In genomic region chr17:74780443-74781238, GRCh38 we compare ENCODE assay signal across 8 cellular contexts. TPM values are rescaled to one million over a fixed set of nuclear protein-coding genes. Genes with fewer than 3 reads are reported as not detected.
A peak's percentile ranks its signal among the peaks of the same experiment; 100 is the strongest.
DNase-seq lines count a peak whose midpoint lies in the region; ATAC-seq and TF ChIP-seq lines count a peak whose summit lies in the region.

No MANE protein-coding gene starts in this region.

- peak; percentile 10 for ATAC-seq in activated CD4-positive, alpha-beta T cell treated with anti-CD3 and anti-CD28 coated beads for 36 hours
- peak; percentile 22 for ATAC-seq in activated naive CD8-positive, alpha-beta T cell treated with anti-CD3 and anti-CD28 coated beads, Interleukin-2, amount 50 U/mL, for 24 hours
- no peak for ATAC-seq in GM21447 (IDR thresholded peaks at IDR 0.05; ENCODE audit: unreplicated experiment)
- ATAC-seq in HG03432 (IDR thresholded peaks at IDR 0.05; ENCODE audit: unreplicated experiment): no peak

- H3K27ac ChIP-seq in mucosa of rectum (ENCODE audit: low read depth in 2 of 2, low read length in 2 of 2) (peak overlapping the region; percentile 26 to 71), ascending aorta (no peak overlapping the region)

- peaks cover 6 to 9% of the 10 kb centered on the region in 2 donors for H3K36me3 ChIP-seq in mucosa of rectum (ENCODE audit: control insufficient read depth in 2 of 2, insufficient read depth in 2 of 2, low read length in 2 of 2)
- peaks cover 4 to 19% of the 10 kb centered on the region in 2 donors for H3K36me3 ChIP-seq in ascending aorta

- H3K9me3 ChIP-seq in mucosa of rectum (ENCODE audit: control insufficient read depth in 2 of 2, low read length in 2 of 2) (no peaks in the 10 kb centered on the region), ascending aorta (no peaks in the 10 kb centered on the region)

- peaks cover 69% of the 10 kb centered on the region for H3K4me1 Mint-ChIP-seq in activated CD4-positive, alpha-beta T cell treated with anti-CD3 and anti-CD28 coated beads for 36 hours
- peaks cover 65% of the 10 kb centered on the region for H3K4me1 Mint-ChIP-seq in activated naive CD8-positive, alpha-beta T cell treated with anti-CD3 and anti-CD28 coated beads, Interleukin-2, amount 50 U/mL, for 24 hours

- peaks cover 7% of the 10 kb centered on the region for H3K36me3 Mint-ChIP-seq in activated CD4-positive, alpha-beta T cell treated with anti-CD3 and anti-CD28 coated beads for 36 hours (ENCODE audit: low read depth)
- H3K36me3 Mint-ChIP-seq in activated naive CD8-positive, alpha-beta T cell treated with anti-CD3 and anti-CD28 coated beads, Interleukin-2, amount 50 U/mL, for 24 hours (ENCODE audit: low read depth): peaks cover 10% of the 10 kb centered on the region

- POLR2A ChIA-PET in activated CD4-positive, alpha-beta T cell treated with anti-CD3 and anti-CD28 coated beads for 36 hours (lab: Charles Lee): interaction anchor here (1.7 kb wide), 1 partner anchor 92 kb away, joined by 4 read pairs; the partner anchor contains the start of gene FDXR

- no peak overlapping the region for H3K4me3 ChIP-seq in NB4 (ENCODE audit: low read depth, low read length)
- H3K4me3 ChIP-seq in mucosa of rectum (ENCODE audit: low read length in 2 of 2): no peak overlapping the region
- no peak overlapping the region for H3K4me3 ChIP-seq in ascending aorta

- H3K4me3 Mint-ChIP-seq in activated CD4-positive, alpha-beta T cell treated with anti-CD3 and anti-CD28 coated beads for 36 hours: no peak overlapping the region
- no peak overlapping the region for H3K4me3 Mint-ChIP-seq in activated naive CD8-positive, alpha-beta T cell treated with anti-CD3 and anti-CD28 coated beads, Interleukin-2, amount 50 U/mL, for 24 hours

- no peak for TF ChIP-seq POLR2A in NB4 (IDR thresholded peaks at IDR 0.05; ENCODE audit: extremely low read depth, insufficient read length)

- no peaks in the 10 kb centered on the region for H3K9me3 Mint-ChIP-seq in activated CD4-positive, alpha-beta T cell treated with anti-CD3 and anti-CD28 coated beads for 36 hours (ENCODE audit: low read depth)
- no peaks in the 10 kb centered on the region for H3K9me3 Mint-ChIP-seq in activated naive CD8-positive, alpha-beta T cell treated with anti-CD3 and anti-CD28 coated beads, Interleukin-2, amount 50 U/mL, for 24 hours

- peak overlapping the region; percentile 85 for H3K27ac Mint-ChIP-seq in activated CD4-positive, alpha-beta T cell treated with anti-CD3 and anti-CD28 coated beads for 36 hours
- H3K27ac Mint-ChIP-seq in activated naive CD8-positive, alpha-beta T cell treated with anti-CD3 and anti-CD28 coated beads, Interleukin-2, amount 50 U/mL, for 24 hours: peak overlapping the region; percentile 90

- H3K9ac ChIP-seq in mucosa of rectum (ENCODE audit: low read depth in 1 of 2, low read length in 2 of 2): peak overlapping the region in 1 of 2 donors; percentile 6

- intact Hi-C loops in activated CD4-positive, alpha-beta T cell treated with anti-CD3 and anti-CD28 coated beads for 36 hours (cut with DNase I, micrococcal nuclease): loop anchor here in 1 of 2 experiments (1.0 kb wide), 1 partner anchor 36 kb away; no protein-coding TSS in a partner anchor
- intact Hi-C loops in ascending aorta (cut with DNase I): no loop called here

- no peaks in the 10 kb centered on the region for H3K27me3 Mint-ChIP-seq in activated CD4-positive, alpha-beta T cell treated with anti-CD3 and anti-CD28 coated beads for 36 hours
- no peaks in the 10 kb centered on the region for H3K27me3 Mint-ChIP-seq in activated naive CD8-positive, alpha-beta T cell treated with anti-CD3 and anti-CD28 coated beads, Interleukin-2, amount 50 U/mL, for 24 hours

- TF ChIP-seq CTCF in NB4 (IDR thresholded peaks at IDR 0.05; ENCODE audit: low read depth, low read length) (peak; percentile 49), ascending aorta (IDR thresholded peaks at IDR 0.05) (no peak)

- H3K27me3 ChIP-seq in mucosa of rectum (ENCODE audit: control insufficient read depth in 2 of 2, insufficient read depth in 2 of 2, low read length in 2 of 2) (no peaks in the 10 kb centered on the region), ascending aorta (no peaks in the 10 kb centered on the region)

- CTCF ChIA-PET in activated CD4-positive, alpha-beta T cell treated with anti-CD3 and anti-CD28 coated beads for 36 hours (lab: Charles Lee): interaction anchor here (0.7 to 3.3 kb wide), 10 partner anchors 9 to 770 kb away, joined by 3 to 16 read pairs (median 4); no protein-coding TSS in a partner anchor

- peak; percentile 57 for DNase-seq in activated CD4-positive, alpha-beta T cell treated with anti-CD3 and anti-CD28 coated beads for 36 hours
- no peak for DNase-seq in activated CD4-positive, alpha-beta T cell treated with anti-CD3 and anti-CD28 coated beads, Interleukin-2, amount 50 U/mL, for 48 hours
- DNase-seq in NB4 (ENCODE audit: low read depth) (peak; percentile 69), ascending aorta (ENCODE audit: low spot score in 2 of 2) (no peak)
- DNase-seq in activated naive CD8-positive, alpha-beta T cell treated with anti-CD3 and anti-CD28 coated beads, Interleukin-2, amount 50 U/mL, for 24 hours: peak; percentile 34

- H3K4me1 ChIP-seq in mucosa of rectum (ENCODE audit: control insufficient read depth in 2 of 2, insufficient read depth in 2 of 2, low read length in 2 of 2) (peaks cover 18 to 25% of the 10 kb centered on the region in 2 donors), ascending aorta (peaks cover 0 to 9% of the 10 kb centered on the region in 2 donors)

RNA-seq across cellular contexts. Expression of gene NAT9, which starts 4.5 kb away (rescaled TPM):
- 10 to 100 TPM; 23.7 to 39.6 TPM for total RNA-seq in activated CD4-positive, alpha-beta T cell treated with anti-CD3 and anti-CD28 coated beads for 36 hours
- total RNA-seq in ascending aorta: 13.3 TPM

RNA-seq across cellular contexts. Expression of gene NHERF1, which starts 32.2 kb away (rescaled TPM):
- 100 to 1,000 TPM; 115 to 170 TPM for total RNA-seq in activated CD4-positive, alpha-beta T cell treated with anti-CD3 and anti-CD28 coated beads for 36 hours
- 81.8 TPM for total RNA-seq in ascending aorta

RNA-seq across cellular contexts. Expression of gene RAB37, which starts 43.6 kb away (rescaled TPM):
- 1 to 10 TPM; 2.7 to 3.5 TPM for total RNA-seq in activated CD4-positive, alpha-beta T cell treated with anti-CD3 and anti-CD28 coated beads for 36 hours
- 0.32 TPM for total RNA-seq in ascending aorta

Comparison
In these comparisons a context has a peak if more than half of its experiments do, and no peak if none do; other contexts are left out.
1. DNase-seq: peak in activated CD4-positive, alpha-beta T cell treated with anti-CD3 and anti-CD28 coated beads for 36 hours (single experiment), NB4 (single experiment) and activated naive CD8-positive, alpha-beta T cell treated with anti-CD3 and anti-CD28 coated beads, Interleukin-2, amount 50 U/mL, for 24 hours (single experiment); none in activated CD4-positive, alpha-beta T cell treated with anti-CD3 and anti-CD28 coated beads, Interleukin-2, amount 50 U/mL, for 48 hours (0 of 2) and ascending aorta (0 of 2).
2. ATAC-seq: peak in activated CD4-positive, alpha-beta T cell treated with anti-CD3 and anti-CD28 coated beads for 36 hours (single experiment) and activated naive CD8-positive, alpha-beta T cell treated with anti-CD3 and anti-CD28 coated beads, Interleukin-2, amount 50 U/mL, for 24 hours (single experiment); none in GM21447 (single experiment) and HG03432 (single experiment).
3. H3K27ac ChIP-seq: peak in mucosa of rectum (2 of 2); none in ascending aorta (0 of 2).